Comparison of ENCODE assay signal across 15 cellular contexts in genomic region chr5:78505860-78506259, GRCh38.
A peak's percentile ranks its signal among the peaks of the same experiment; 100 is the strongest.
DNase-seq lines count a peak whose midpoint lies in the region; ATAC-seq and TF ChIP-seq lines count a peak whose summit lies in the region.
"Had no signal": no experiment of that assay in that cellular context is flagged by ENCODE, and none has a peak within 500 bp of the region (broad histone marks: within the 10 kb centered on the region; RNA-seq: fewer than 3 reads in every experiment).

No MANE protein-coding gene starts in this region.

- H2BK120ac ChIP-seq in IMR-90 (ENCODE audit: low read depth, low read length) = no peak overlapping the region
- H2BK120ac ChIP-seq in mesenchymal stem cell (ENCODE audit: low read depth, low read length) = no peak overlapping the region

- H3K4me2 ChIP-seq in IMR-90 (ENCODE audit: low read depth, low read length) (no peak overlapping the region), mesenchymal stem cell (ENCODE audit: low read length, poor library complexity, severe bottlenecking) (no peak overlapping the region)

- H3K4ac ChIP-seq in IMR-90 (ENCODE audit: low read depth, low read length) (no peak overlapping the region; the same call in 1 of the 2 replicates), mesenchymal stem cell (ENCODE audit: low read depth in 1 of 2, low read length in 2 of 2) (no peak overlapping the region)

- peak overlapping the region; percentile 33; the same call in 1 of the 2 replicates for H3K14ac ChIP-seq in IMR-90 (replicated peaks; ENCODE audit: low read depth, low read length)
- no peak overlapping the region for H3K14ac ChIP-seq in mesenchymal stem cell (ENCODE audit: low read length in 2 of 2)

- dilution Hi-C loops in IMR-90 (cut with HindIII; ENCODE audit: low sequenced_read_pairs, unreplicated experiment) = no loop called here

- no CpG with 5 or more reads among the region's 2 CpGs for WGBS in IMR-90 (ENCODE audit: extremely low coverage in 2 of 2, insufficient read length in 1 of 2), 2 experiments
- 96% methylated on average over 1 of the region's 2 CpGs for WGBS in mesenchymal stem cell
- WGBS in upper lobe of left lung, 2 donors = 72 to 97% methylated on average over 2 of the region's 2 CpGs

- H2AFZ ChIP-seq in IMR-90 (replicated peaks; ENCODE audit: low read length, poor library complexity) (no peak overlapping the region), mesenchymal stem cell (ENCODE audit: low read depth, low read length) (no peak overlapping the region)

- TF ChIP-seq POLR2A in IMR-90 (IDR thresholded peaks at IDR 0.05; ENCODE audit: low read depth, low read length) (no peak), upper lobe of left lung (IDR thresholded peaks at IDR 0.05) (no peak)

- TF ChIP-seq CTCF in IMR-90 (conservative IDR thresholded peaks at IDR 0.05; ENCODE audit: low read depth, low read length) (no peak), coronary artery (IDR thresholded peaks at IDR 0.05) (no peak), A673 (conservative IDR thresholded peaks at IDR 0.05; ENCODE audit: low read depth, low read length) (no peak), upper lobe of left lung (IDR thresholded peaks at IDR 0.05) (no peak)

- no peak overlapping the region for H3K4me3 ChIP-seq in IMR-90 (ENCODE audit: insufficient read depth, low read depth, low read length)
- no peak overlapping the region for H3K4me3 ChIP-seq in coronary artery
- peak overlapping the region in 1 of 2 experiments; percentile 33 for H3K4me3 ChIP-seq in mesenchymal stem cell (ENCODE audit: insufficient read depth in 1 of 2, low read depth in 1 of 2, low read length in 2 of 2)
- H3K4me3 ChIP-seq in A673 (ENCODE audit: low read depth, low read length, poor library complexity, severe bottlenecking) = no peak overlapping the region
- H3K4me3 ChIP-seq in upper lobe of left lung = peak overlapping the region in 1 of 4 donors; percentile 69
- H3K4me3 ChIP-seq: vagina had no signal

- no TSS peak for BruUV-seq in IMR-90 (replicated peaks; lab: Mats Ljungman, UMichigan)
- BruUV-seq in A673 (replicated peaks; lab: Mats Ljungman, UMichigan) = no TSS peak

- H3K79me1 ChIP-seq in IMR-90 (ENCODE audit: low read depth in 1 of 2, low read length in 2 of 2) (peaks cover 22 to 67% of the 10 kb centered on the region in 2 experiments), mesenchymal stem cell (replicated peaks; ENCODE audit: low read length, poor library complexity, severe bottlenecking) (peaks cover 16% of the 10 kb centered on the region)

- H3K4me1 ChIP-seq in IMR-90 (ENCODE audit: control insufficient read depth, insufficient read depth, low read length) = peaks cover 52% of the 10 kb centered on the region
- peaks cover 12% of the 10 kb centered on the region for H3K4me1 ChIP-seq in mesenchymal stem cell (ENCODE audit: control insufficient read depth, insufficient read depth, low read depth, low read length)
- H3K4me1 ChIP-seq in A673 (ENCODE audit: insufficient read depth, low read length, poor library complexity, severe bottlenecking) = no peaks in the 10 kb centered on the region
- peaks cover 31 to 44% (median 40%) of the 10 kb centered on the region in 4 donors for H3K4me1 ChIP-seq in upper lobe of left lung

- POLR2A ChIA-PET in IMR-90 (lab: Charles Lee; ENCODE audit: unreplicated experiment) (no interaction called here), A673 (lab: Charles Lee; ENCODE audit: low non-redundant PET) (no interaction called here)

- no peak for TF ChIP-seq EP300 in upper lobe of left lung (IDR thresholded peaks at IDR 0.05)

- 0 out of 2 replicates have a peak overlapping the region, but pooled peaks have one; percentile 22 for H4K5ac ChIP-seq in IMR-90 (ENCODE audit: low read depth, low read length)

- peak overlapping the region; percentile 62; the same call in 1 of the 3 replicates for H2BK15ac ChIP-seq in IMR-90 (ENCODE audit: low read depth, low read length)
- H2BK15ac ChIP-seq in mesenchymal stem cell (ENCODE audit: low read depth, poor library complexity, severe bottlenecking) = no peak overlapping the region

- H2AK5ac ChIP-seq in IMR-90 (ENCODE audit: low read depth, low read length) = peak overlapping the region; percentile 87
- no peak overlapping the region for H2AK5ac ChIP-seq in mesenchymal stem cell (ENCODE audit: low read length, severe bottlenecking)

- DNase-seq in IMR-90 (no peak), coronary artery (ENCODE audit: low spot score) (no peak), mesenchymal stem cell (no peak), substantia nigra (lab: John Stamatoyannopoulos, UW) (no peak), A673 (ENCODE audit: low spot score) (no peak), upper lobe of left lung (no peak)
- DNase-seq in stimulated activated naive CD8-positive, alpha-beta T cell treated with anti-CD3 and anti-CD28 coated beads, Interleukin-15, Interleukin-2, amounts not matched to agents 100 U/mL and 50 U/mL, for 24 hours = no peak
- DNase-seq in activated effector memory CD4-positive, alpha-beta T cell treated with Interleukin-2 at 50 U/mL for 16 hours = no peak
- DNase-seq: activated CD4-positive, alpha-beta T cell treated with anti-CD3 and anti-CD28 coated beads, Interleukin-2, amount 10 ng/mL, durations not matched to agents 7 days and 5 days; activated CD8-positive, alpha-beta memory T cell treated with anti-CD3 and anti-CD28 coated beads, Interleukin-2, amount 50 U/mL, for 4 hours; activated naive CD4-positive, alpha-beta T cell; CD8-positive, alpha-beta T cell; naive thymus-derived CD4-positive, alpha-beta T cell; stimulated activated CD4-positive, alpha-beta T cell treated with anti-CD3 and anti-CD28 coated beads, Interleukin-12 subunit alpha, Interleukin-12 subunit beta, amount 100 ng/mL, for 4 hours had no signal

- peaks cover 28% of the 10 kb centered on the region for H3K9me1 ChIP-seq in IMR-90 (ENCODE audit: insufficient read depth, low read length)

- H4K8ac ChIP-seq in IMR-90 (ENCODE audit: low read depth in 2 of 2, low read length in 2 of 2) (no peak overlapping the region), mesenchymal stem cell (ENCODE audit: low read length) (no peak overlapping the region)

- H3K36me3 ChIP-seq in IMR-90 (ENCODE audit: control insufficient read depth, insufficient read depth, low read length) = peaks cover 3% of the 10 kb centered on the region; the same call in 1 of the 2 replicates
- H3K36me3 ChIP-seq in mesenchymal stem cell (ENCODE audit: control insufficient read depth in 1 of 2, insufficient read depth in 2 of 2, low read depth in 1 of 2, low read length in 2 of 2) = peaks cover 0 to 6% of the 10 kb centered on the region in 2 experiments
- no peaks in the 10 kb centered on the region for H3K36me3 ChIP-seq in A673 (ENCODE audit: insufficient read depth, low read length, poor library complexity, severe bottlenecking)
- no peaks in the 10 kb centered on the region for H3K36me3 ChIP-seq in upper lobe of left lung
- H3K36me3 ChIP-seq: vagina had no signal

- no peak overlapping the region for H2AK9ac ChIP-seq in IMR-90 (replicated peaks; ENCODE audit: low read depth, low read length, poor library complexity)

- H3K23ac ChIP-seq in IMR-90 (ENCODE audit: low read depth, low read length) (no peak overlapping the region), mesenchymal stem cell (ENCODE audit: low read length in 2 of 2) (no peak overlapping the region)

- CTCF ChIA-PET in IMR-90 (lab: Yijun Ruan, JAX) = no interaction called here
- CTCF ChIA-PET in A673 (lab: Charles Lee) = no interaction called here

- no peak overlapping the region for H2BK5ac ChIP-seq in IMR-90 (ENCODE audit: low read depth, low read length, poor library complexity, severe bottlenecking)
- no peak overlapping the region for H2BK5ac ChIP-seq in mesenchymal stem cell (ENCODE audit: low read depth, low read length, poor library complexity, severe bottlenecking)

- H3K9me3 ChIP-seq in IMR-90 (ENCODE audit: control insufficient read depth, insufficient read depth, low read length) (no peaks in the 10 kb centered on the region), mesenchymal stem cell (ENCODE audit: control insufficient read depth, low read length) (no peaks in the 10 kb centered on the region), A673 (ENCODE audit: low read depth, low read length, poor library complexity, severe bottlenecking) (no peaks in the 10 kb centered on the region), upper lobe of left lung (no peaks in the 10 kb centered on the region)
- H3K9me3 ChIP-seq: vagina had no signal

- H3K18ac ChIP-seq in IMR-90 (ENCODE audit: low read depth, low read length) = peak overlapping the region; percentile 26; the same call in 1 of the 2 replicates
- no peak overlapping the region for H3K18ac ChIP-seq in mesenchymal stem cell (ENCODE audit: low read depth in 1 of 2, low read length in 2 of 2)

- no peak overlapping the region for H3K9ac ChIP-seq in IMR-90 (ENCODE audit: low read depth, low read length)
- H3K9ac ChIP-seq in mesenchymal stem cell (ENCODE audit: low read length) = peak overlapping the region; percentile 93

- no peak overlapping the region for H3K56ac ChIP-seq in IMR-90 (ENCODE audit: extremely low read depth, insufficient read depth, low read length)

- ATAC-seq in IMR-90 (ENCODE audit: low read depth) = no peak
- no peak for ATAC-seq in upper lobe of left lung (ENCODE audit: low FRiP score in 2 of 2)
- no peak for ATAC-seq in stimulated activated naive CD8-positive, alpha-beta T cell treated with anti-CD3 and anti-CD28 coated beads, Interleukin-15, Interleukin-2, amounts not matched to agents 100 U/mL and 50 U/mL, for 24 hours
- ATAC-seq: CD8-positive, alpha-beta T cell; naive thymus-derived CD4-positive, alpha-beta T cell had no signal

- no peak overlapping the region for H2BK12ac ChIP-seq in mesenchymal stem cell (ENCODE audit: low read length in 2 of 2)

- H3K27me3 ChIP-seq in IMR-90 (ENCODE audit: control insufficient read depth, insufficient read depth, low read length) (no peaks in the 10 kb centered on the region), mesenchymal stem cell (ENCODE audit: control insufficient read depth in 1 of 2, insufficient read depth in 1 of 2, low read length in 2 of 2) (no peaks in the 10 kb centered on the region), A673 (replicated peaks; ENCODE audit: insufficient read depth, low read depth, low read length, poor library complexity) (no peaks in the 10 kb centered on the region), upper lobe of left lung (no peaks in the 10 kb centered on the region)
- H3K27me3 ChIP-seq: vagina had no signal

- TF ChIP-seq RAD21 in IMR-90 (IDR thresholded peaks at IDR 0.05; ENCODE audit: low read length) = no peak

- H4K91ac ChIP-seq in IMR-90 (ENCODE audit: insufficient read depth, low read depth, low read length) (no peak overlapping the region), mesenchymal stem cell (ENCODE audit: low read length) (no peak overlapping the region)

- H2BK20ac ChIP-seq in IMR-90 (ENCODE audit: low read depth, low read length) = no peak overlapping the region

- in situ Hi-C loops in IMR-90 (cut with MboI; ENCODE audit: low sequenced_read_pairs) = loop anchor here (10.0 kb wide), 1 partner anchor 89 kb away; no protein-coding TSS in a partner anchor

- intact Hi-C loops in IMR-90 (cut with micrococcal nuclease) = loop anchor here (1.0 to 5.0 kb wide), 4 partner anchors 23 to 401 kb away; partner anchors contain the start of gene LHFPL2
- intact Hi-C loops in A673 (cut with micrococcal nuclease; ENCODE audit: unreplicated experiment) = no loop called here

- H3K27ac ChIP-seq in IMR-90 (ENCODE audit: insufficient read depth, low read length) (no peak overlapping the region), coronary artery (peak overlapping the region; percentile 47 to 73), mesenchymal stem cell (ENCODE audit: low read length, poor library complexity, severe bottlenecking) (no peak overlapping the region), substantia nigra (ENCODE audit: low read depth, low read length, poor library complexity, severe bottlenecking) (peak overlapping the region; percentile 54), A673 (ENCODE audit: low read depth, low read length, poor library complexity, severe bottlenecking) (no peak overlapping the region), upper lobe of left lung (peak overlapping the region in 2 of 4 donors; percentile 27 to 54)

- H4K20me1 ChIP-seq in IMR-90 (ENCODE audit: insufficient read depth, low read length) = peaks cover 30% of the 10 kb centered on the region; the same call in 1 of the 2 replicates

Comparison
In these comparisons a context has a peak if more than half of its experiments do, and no peak if none do; other contexts are left out.
1. H3K27ac ChIP-seq: peak in coronary artery (2 of 2) and substantia nigra (single experiment); none in IMR-90 (single experiment), mesenchymal stem cell (single experiment) and A673 (single experiment).